In genomic region chr10:46325021-46325420, GRCh38 we compare ENCODE assay signal across 1 cellular context.
TF ChIP-seq lines count a peak whose summit lies in the region.

No MANE protein-coding gene starts in this region.

TF ChIP-seq in GM23338, 12 proteins besides CTCF, POLR2A, EP300 and RAD21 (continued from another document):
- TF ChIP-seq JUNB (IDR thresholded peaks at IDR 0.05; ENCODE audit: unreplicated experiment), result no peak
- TF ChIP-seq CREB1 (CRISPR knock-in tag; IDR thresholded peaks at IDR 0.05; ENCODE audit: low read depth), result no peak
- TF ChIP-seq, protein P1, sequence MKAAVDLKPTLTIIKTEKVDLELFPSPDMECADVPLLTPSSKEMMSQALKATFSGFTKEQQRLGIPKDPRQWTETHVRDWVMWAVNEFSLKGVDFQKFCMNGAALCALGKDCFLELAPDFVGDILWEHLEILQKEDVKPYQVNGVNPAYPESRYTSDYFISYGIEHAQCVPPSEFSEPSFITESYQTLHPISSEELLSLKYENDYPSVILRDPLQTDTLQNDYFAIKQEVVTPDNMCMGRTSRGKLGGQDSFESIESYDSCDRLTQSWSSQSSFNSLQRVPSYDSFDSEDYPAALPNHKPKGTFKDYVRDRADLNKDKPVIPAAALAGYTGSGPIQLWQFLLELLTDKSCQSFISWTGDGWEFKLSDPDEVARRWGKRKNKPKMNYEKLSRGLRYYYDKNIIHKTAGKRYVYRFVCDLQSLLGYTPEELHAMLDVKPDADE (IDR thresholded peaks at IDR 0.05), result no peak
- TF ChIP-seq NANOG (IDR thresholded peaks at IDR 0.05; ENCODE audit: borderline replicate concordance), result no peak
- TF ChIP-seq, protein P2, sequence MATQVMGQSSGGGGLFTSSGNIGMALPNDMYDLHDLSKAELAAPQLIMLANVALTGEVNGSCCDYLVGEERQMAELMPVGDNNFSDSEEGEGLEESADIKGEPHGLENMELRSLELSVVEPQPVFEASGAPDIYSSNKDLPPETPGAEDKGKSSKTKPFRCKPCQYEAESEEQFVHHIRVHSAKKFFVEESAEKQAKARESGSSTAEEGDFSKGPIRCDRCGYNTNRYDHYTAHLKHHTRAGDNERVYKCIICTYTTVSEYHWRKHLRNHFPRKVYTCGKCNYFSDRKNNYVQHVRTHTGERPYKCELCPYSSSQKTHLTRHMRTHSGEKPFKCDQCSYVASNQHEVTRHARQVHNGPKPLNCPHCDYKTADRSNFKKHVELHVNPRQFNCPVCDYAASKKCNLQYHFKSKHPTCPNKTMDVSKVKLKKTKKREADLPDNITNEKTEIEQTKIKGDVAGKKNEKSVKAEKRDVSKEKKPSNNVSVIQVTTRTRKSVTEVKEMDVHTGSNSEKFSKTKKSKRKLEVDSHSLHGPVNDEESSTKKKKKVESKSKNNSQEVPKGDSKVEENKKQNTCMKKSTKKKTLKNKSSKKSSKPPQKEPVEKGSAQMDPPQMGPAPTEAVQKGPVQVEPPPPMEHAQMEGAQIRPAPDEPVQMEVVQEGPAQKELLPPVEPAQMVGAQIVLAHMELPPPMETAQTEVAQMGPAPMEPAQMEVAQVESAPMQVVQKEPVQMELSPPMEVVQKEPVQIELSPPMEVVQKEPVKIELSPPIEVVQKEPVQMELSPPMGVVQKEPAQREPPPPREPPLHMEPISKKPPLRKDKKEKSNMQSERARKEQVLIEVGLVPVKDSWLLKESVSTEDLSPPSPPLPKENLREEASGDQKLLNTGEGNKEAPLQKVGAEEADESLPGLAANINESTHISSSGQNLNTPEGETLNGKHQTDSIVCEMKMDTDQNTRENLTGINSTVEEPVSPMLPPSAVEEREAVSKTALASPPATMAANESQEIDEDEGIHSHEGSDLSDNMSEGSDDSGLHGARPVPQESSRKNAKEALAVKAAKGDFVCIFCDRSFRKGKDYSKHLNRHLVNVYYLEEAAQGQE (IDR thresholded peaks at IDR 0.05; ENCODE audit: unreplicated experiment), result no peak
- TF ChIP-seq EZH2 (IDR thresholded peaks at IDR 0.05; ENCODE audit: low read depth, unreplicated experiment), result no peak
- no peak for TF ChIP-seq EZH2phosphoT487 (IDR thresholded peaks at IDR 0.05; ENCODE audit: unreplicated experiment)
- no peak for TF ChIP-seq STAT1 (IDR thresholded peaks at IDR 0.05; ENCODE audit: unreplicated experiment)
TF ChIP-seq in GM23338: peak in this region for 0.
